ENCODE assay signal across 14 cellular contexts in genomic region chr11:82634091-82634490, GRCh38.
DNase-seq lines count a peak whose midpoint lies in the region; ATAC-seq and TF ChIP-seq lines count a peak whose summit lies in the region.
"Had no signal": no experiment of that assay in that cellular context is flagged by ENCODE, and none has a peak within 500 bp of the region (broad histone marks: within the 10 kb centered on the region; RNA-seq: fewer than 3 reads in every experiment).

No MANE protein-coding gene starts in this region.

- H2AFZ ChIP-seq in mammary epithelial cell (ENCODE audit: low read depth, low read length) (no peak overlapping the region), mesenchymal stem cell (ENCODE audit: low read depth, low read length) (no peak overlapping the region)

- H3K9ac ChIP-seq in mammary epithelial cell (ENCODE audit: insufficient read depth, low read length): no peak overlapping the region
- H3K9ac ChIP-seq in mesenchymal stem cell (ENCODE audit: low read length): no peak overlapping the region

- TF ChIP-seq CTCF in RWPE2 (IDR thresholded peaks at IDR 0.05; ENCODE audit: poor library complexity, severe bottlenecking) (no peak), mammary epithelial cell (conservative IDR thresholded peaks at IDR 0.05 in 1 of 2, IDR thresholded peaks at IDR 0.05 in 1 of 2; ENCODE audit: extremely low read depth in 1 of 2, insufficient read depth in 1 of 2, low read depth in 1 of 2, low read length in 2 of 2) (no peak)

- H4K91ac ChIP-seq in mesenchymal stem cell (ENCODE audit: low read length): no peak overlapping the region

- peaks cover 5% of the 10 kb centered on the region for H3K27me3 ChIP-seq in RWPE2 (ENCODE audit: insufficient read depth, poor library complexity, severe bottlenecking)
- H3K27me3 ChIP-seq in mammary epithelial cell (ENCODE audit: insufficient read depth, low read length): no peaks in the 10 kb centered on the region
- H3K27me3 ChIP-seq in mesenchymal stem cell (ENCODE audit: control insufficient read depth in 1 of 2, insufficient read depth in 1 of 2, low read length in 2 of 2): no peaks in the 10 kb centered on the region
- H3K27me3 ChIP-seq: BE2C had no signal

- no peak overlapping the region for H3K23ac ChIP-seq in mesenchymal stem cell (ENCODE audit: low read length in 2 of 2)

- H3K4me2 ChIP-seq in mammary epithelial cell (ENCODE audit: insufficient read depth, low read depth, low read length): no peak overlapping the region
- no peak overlapping the region for H3K4me2 ChIP-seq in mesenchymal stem cell (ENCODE audit: low read length, poor library complexity, severe bottlenecking)
- H3K4me2 ChIP-seq: A549 had no signal

- H3K4ac ChIP-seq in mesenchymal stem cell (ENCODE audit: low read depth in 1 of 2, low read length in 2 of 2): no peak overlapping the region

- H4K20me1 ChIP-seq in mammary epithelial cell (ENCODE audit: insufficient read depth, low read length): no peaks in the 10 kb centered on the region

- no peak overlapping the region for H2BK15ac ChIP-seq in mesenchymal stem cell (ENCODE audit: low read depth, poor library complexity, severe bottlenecking)

- H3K9me3 ChIP-seq in RWPE2 (ENCODE audit: severe bottlenecking): no peaks in the 10 kb centered on the region
- H3K9me3 ChIP-seq in mammary epithelial cell (replicated peaks; ENCODE audit: insufficient read depth, low read length): peaks cover 2% of the 10 kb centered on the region
- no peaks in the 10 kb centered on the region for H3K9me3 ChIP-seq in mesenchymal stem cell (ENCODE audit: control insufficient read depth, low read length)
- H3K9me3 ChIP-seq: A549, BE2C had no signal

- intact Hi-C loops in mammary epithelial cell (cut with micrococcal nuclease): no loop called here

- H2BK120ac ChIP-seq in mesenchymal stem cell (ENCODE audit: low read depth, low read length): no peak overlapping the region

- H3K36me3 ChIP-seq in RWPE2 (ENCODE audit: low read depth) (no peaks in the 10 kb centered on the region), mammary epithelial cell (ENCODE audit: insufficient read depth, low read length) (no peaks in the 10 kb centered on the region), mesenchymal stem cell (ENCODE audit: control insufficient read depth in 1 of 2, insufficient read depth in 2 of 2, low read depth in 1 of 2, low read length in 2 of 2) (no peaks in the 10 kb centered on the region)
- H3K36me3 ChIP-seq: BE2C had no signal

- ATAC-seq in RWPE2 (ENCODE audit: low read depth): 0 out of 3 replicates have a peak, but pooled peaks have one; percentile 25
- no peak for ATAC-seq in GM18520 (IDR thresholded peaks at IDR 0.05; ENCODE audit: unreplicated experiment)
- ATAC-seq: A549; CD8-positive, alpha-beta T cell; HCT116 had no signal

- no peak overlapping the region for H2BK5ac ChIP-seq in mesenchymal stem cell (ENCODE audit: low read depth, low read length, poor library complexity, severe bottlenecking)

- no peak overlapping the region for H2AK5ac ChIP-seq in mesenchymal stem cell (ENCODE audit: low read length, severe bottlenecking)

- H2BK12ac ChIP-seq in mesenchymal stem cell (ENCODE audit: low read length in 2 of 2): no peak overlapping the region

- H3K27ac ChIP-seq in RWPE2 (ENCODE audit: poor library complexity, severe bottlenecking) (no peak overlapping the region), mammary epithelial cell (ENCODE audit: insufficient read depth, low read depth, low read length) (no peak overlapping the region), mesenchymal stem cell (ENCODE audit: low read length, poor library complexity, severe bottlenecking) (no peak overlapping the region)
- H3K27ac ChIP-seq: A549 had no signal

- in situ Hi-C loops in mammary epithelial cell (cut with MboI; ENCODE audit: low sequenced_read_pairs in 2 of 2): no loop called here

- DNase-seq in RWPE2 (ENCODE audit: low spot score) (no peak), mammary epithelial cell (peak; percentile 18), mesenchymal stem cell (peak; percentile 30), NCI-H2171 (lab: John Stamatoyannopoulos, UW) (no peak), SW480 (ENCODE audit: low spot score) (no peak)
- DNase-seq: BE2C; CD8-positive, alpha-beta T cell; COR-L47; DMS153; DND-41; GDM1 had no signal

- WGBS in mammary epithelial cell (ENCODE audit: low coverage, missing lambda C conversion rate): 37% methylated on average over 2 of the region's 2 CpGs
- 90% methylated on average over 2 of the region's 2 CpGs for WGBS in mesenchymal stem cell

- no peak overlapping the region for H3K14ac ChIP-seq in mesenchymal stem cell (ENCODE audit: low read length in 2 of 2)

- CTCF ChIA-PET in mammary epithelial cell (lab: Charles Lee; ENCODE audit: low non-redundant PET): no interaction called here

- H3K79me1 ChIP-seq in mesenchymal stem cell (replicated peaks; ENCODE audit: low read length, poor library complexity, severe bottlenecking): no peaks in the 10 kb centered on the region

- H3K4me3 ChIP-seq in RWPE2 (ENCODE audit: severe bottlenecking) (no peak overlapping the region), mammary epithelial cell (replicated peaks in 1 of 3; ENCODE audit: insufficient read depth in 1 of 3, low read depth in 2 of 3, low read length in 3 of 3) (no peak overlapping the region), mesenchymal stem cell (ENCODE audit: insufficient read depth in 1 of 2, low read depth in 1 of 2, low read length in 2 of 2) (no peak overlapping the region)
- H3K4me3 ChIP-seq: A549 had no signal

- no peak overlapping the region for H3K18ac ChIP-seq in mesenchymal stem cell (ENCODE audit: low read depth in 1 of 2, low read length in 2 of 2)

- BruUV-seq in mammary epithelial cell (replicated peaks; lab: Mats Ljungman, UMichigan): no TSS peak

- no peaks in the 10 kb centered on the region for H3K79me2 ChIP-seq in mammary epithelial cell (ENCODE audit: insufficient read depth, low read length)

- no peaks in the 10 kb centered on the region for H3K4me1 ChIP-seq in RWPE2 (ENCODE audit: insufficient read depth, poor library complexity, severe bottlenecking)
- H3K4me1 ChIP-seq in mammary epithelial cell (ENCODE audit: insufficient read depth, low read length): no peaks in the 10 kb centered on the region
- no peaks in the 10 kb centered on the region for H3K4me1 ChIP-seq in mesenchymal stem cell (ENCODE audit: control insufficient read depth, insufficient read depth, low read depth, low read length)
- H3K4me1 ChIP-seq: A549, BE2C had no signal

- dilution Hi-C loops in mammary epithelial cell (cut with HindIII; ENCODE audit: low sequenced_read_pairs): no loop called here

- H4K8ac ChIP-seq in mesenchymal stem cell (ENCODE audit: low read length): no peak overlapping the region

Comparison
In these comparisons a context has a peak if more than half of its experiments do, and no peak if none do; other contexts are left out.
1. DNase-seq: peak in mammary epithelial cell (single experiment) and mesenchymal stem cell (single experiment); none in RWPE2 (single experiment), NCI-H2171 (single experiment) and SW480 (single experiment).